In the genomic region with DNA sequence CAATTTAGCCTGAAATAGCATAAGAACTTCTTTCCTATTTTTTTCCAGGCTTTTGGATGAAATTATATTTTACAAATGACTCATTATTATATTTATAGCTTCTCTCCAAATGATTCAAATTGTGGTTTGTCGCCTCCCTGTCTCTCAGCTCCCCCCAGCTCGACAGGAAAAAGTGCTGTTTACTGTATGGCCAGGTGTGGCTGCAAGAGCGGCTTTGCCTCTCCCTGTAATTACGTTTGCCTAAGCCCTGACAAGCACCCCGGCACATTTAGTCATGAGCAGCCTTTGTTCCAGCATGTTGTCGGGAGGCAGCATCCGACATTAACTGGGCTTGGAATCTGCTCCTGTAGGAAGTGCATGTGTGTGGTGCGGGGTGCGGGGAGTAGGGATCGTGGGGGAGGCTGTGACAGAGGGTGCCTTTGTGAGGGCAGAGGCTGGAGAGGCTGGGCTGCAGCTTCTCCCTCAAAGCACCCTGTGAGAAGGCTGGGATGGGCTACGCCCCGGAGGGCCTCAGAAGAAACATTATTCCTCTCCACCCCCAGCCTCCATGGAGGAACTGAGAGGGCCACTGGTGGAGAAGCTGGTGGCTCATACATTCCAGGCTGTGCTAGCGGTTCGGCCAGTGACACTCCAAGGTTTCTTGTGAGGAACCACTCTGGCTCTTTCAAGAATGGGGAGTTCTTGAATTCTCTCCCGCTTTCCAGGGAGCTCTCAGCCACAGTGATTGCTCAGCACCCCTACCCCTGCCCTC, we compare ENCODE assay signal across 8 cellular contexts. TPM values are rescaled to one million over a fixed set of nuclear protein-coding genes. Genes with fewer than 3 reads are reported as not detected.
DNase-seq lines count a peak whose midpoint lies in the region; ATAC-seq and TF ChIP-seq lines count a peak whose summit lies in the region.

No MANE protein-coding gene starts in this region.

- peak overlapping the region; percentile 76 for H2BK120ac ChIP-seq in mesenchymal stem cell (ENCODE audit: low read depth, low read length)

- H3K4me1 ChIP-seq in Peyer's patch (peaks cover 0 to 53% (median 17%) of the 10 kb centered on the region in 4 donors), mesenchymal stem cell (ENCODE audit: control insufficient read depth, insufficient read depth, low read depth, low read length) (peaks cover 16% of the 10 kb centered on the region), upper lobe of left lung (peaks cover 50 to 69% (median 60%) of the 10 kb centered on the region in 4 donors)

- no peaks in the 10 kb centered on the region for H3K27me3 ChIP-seq in AG04450 (ENCODE audit: control insufficient read depth, insufficient read depth, low read length)
- H3K27me3 ChIP-seq in Peyer's patch = no peaks in the 10 kb centered on the region
- no peaks in the 10 kb centered on the region for H3K27me3 ChIP-seq in mesenchymal stem cell (ENCODE audit: control insufficient read depth in 1 of 2, insufficient read depth in 1 of 2, low read length in 2 of 2)
- H3K27me3 ChIP-seq in upper lobe of left lung = no peaks in the 10 kb centered on the region

- H2AK5ac ChIP-seq in mesenchymal stem cell (ENCODE audit: low read length, severe bottlenecking) = no peak overlapping the region

- peaks cover 2% of the 10 kb centered on the region for H3K79me1 ChIP-seq in mesenchymal stem cell (replicated peaks; ENCODE audit: low read length, poor library complexity, severe bottlenecking)

- DNase-seq in AG04450 (ENCODE audit: low read depth, low spot score) = no peak
- DNase-seq in HT-29 (ENCODE audit: low spot score) = peak; percentile 59
- DNase-seq in Peyer's patch = peak in 2 of 3 donors; percentile 71 to 75
- peak; percentile 53 for DNase-seq in mesenchymal stem cell
- peak in 1 of 2 donors; percentile 84 for DNase-seq in upper lobe of left lung
- DNase-seq in NK-92 treated with Interleukin-12 subunit alpha and Interleukin-12 subunit beta, amount 100 ng/mL, for 24 hours (lab: John Stamatoyannopoulos, UW) = no peak

- H3K9me3 ChIP-seq in AG04450 (ENCODE audit: control insufficient read depth, insufficient read depth, low read length) = peaks cover 9% of the 10 kb centered on the region
- no peaks in the 10 kb centered on the region for H3K9me3 ChIP-seq in Peyer's patch
- H3K9me3 ChIP-seq in mesenchymal stem cell (ENCODE audit: control insufficient read depth, low read length) = no peaks in the 10 kb centered on the region
- peaks cover 0 to 5% (median 0%) of the 10 kb centered on the region in 4 donors for H3K9me3 ChIP-seq in upper lobe of left lung

- peak overlapping the region; percentile 33 for H3K4me3 ChIP-seq in AG04450 (ENCODE audit: low read depth, low read length)
- H3K4me3 ChIP-seq in Peyer's patch = no peak overlapping the region
- H3K4me3 ChIP-seq in mesenchymal stem cell (ENCODE audit: insufficient read depth in 1 of 2, low read depth in 1 of 2, low read length in 2 of 2) = peak overlapping the region in 1 of 2 experiments; percentile 64
- H3K4me3 ChIP-seq in upper lobe of left lung = peak overlapping the region in 1 of 4 donors; percentile 2

- TF ChIP-seq POLR2A in Peyer's patch (IDR thresholded peaks at IDR 0.05) = peak in 1 of 2 donors; percentile 53
- peak in 1 of 4 donors; percentile 27 for TF ChIP-seq POLR2A in upper lobe of left lung (IDR thresholded peaks at IDR 0.05)

- peak in 1 of 4 donors; percentile 62 for TF ChIP-seq EP300 in upper lobe of left lung (IDR thresholded peaks at IDR 0.05)

- peak overlapping the region; percentile 65 to 80 for H2BK12ac ChIP-seq in mesenchymal stem cell (ENCODE audit: low read length in 2 of 2)

- peak overlapping the region; percentile 75 for H2BK15ac ChIP-seq in mesenchymal stem cell (ENCODE audit: low read depth, poor library complexity, severe bottlenecking)

- peak overlapping the region; percentile 81 to 89 for H3K4ac ChIP-seq in mesenchymal stem cell (ENCODE audit: low read depth in 1 of 2, low read length in 2 of 2)

- peak overlapping the region; percentile 85 to 88 for H3K18ac ChIP-seq in mesenchymal stem cell (ENCODE audit: low read depth in 1 of 2, low read length in 2 of 2)

- H3K36me3 ChIP-seq in Peyer's patch (no peaks in the 10 kb centered on the region), mesenchymal stem cell (ENCODE audit: control insufficient read depth in 1 of 2, insufficient read depth in 2 of 2, low read depth in 1 of 2, low read length in 2 of 2) (no peaks in the 10 kb centered on the region), upper lobe of left lung (no peaks in the 10 kb centered on the region)

- H2AFZ ChIP-seq in mesenchymal stem cell (ENCODE audit: low read depth, low read length) = peak overlapping the region; percentile 59

- CTCF ChIA-PET in AG04450 (lab: Charles Lee) = interaction anchor here (0.7 to 1.8 kb wide), 5 partner anchors 10 to 132 kb away, joined by 3 to 7 read pairs (median 3); no protein-coding TSS in a partner anchor

- peak overlapping the region; percentile 48 for H4K91ac ChIP-seq in mesenchymal stem cell (ENCODE audit: low read length)

- POLR2A ChIA-PET in AG04450 (lab: Yijun Ruan, JAX) = interaction anchor here (0.5 to 3.2 kb wide), 8 partner anchors 8 to 43 kb away, joined by 3 to 21 read pairs (median 6); partner anchors contain the start of gene CTDSP2

- H3K23ac ChIP-seq in mesenchymal stem cell (ENCODE audit: low read length in 2 of 2) = no peak overlapping the region

- 35% methylated on average over 13 of the region's 15 CpGs for WGBS in mesenchymal stem cell
- WGBS in upper lobe of left lung, 2 donors = 24 to 39% methylated on average over 15 of the region's 15 CpGs

- H3K14ac ChIP-seq in mesenchymal stem cell (ENCODE audit: low read length in 2 of 2) = no peak overlapping the region

- H2BK5ac ChIP-seq in mesenchymal stem cell (ENCODE audit: low read depth, low read length, poor library complexity, severe bottlenecking) = no peak overlapping the region

- peak overlapping the region; percentile 85 for H3K9ac ChIP-seq in mesenchymal stem cell (ENCODE audit: low read length)

- peak; percentile 28 to 64 for ATAC-seq in upper lobe of left lung (ENCODE audit: low FRiP score in 2 of 2)
- ATAC-seq in HG03565 (IDR thresholded peaks at IDR 0.05; ENCODE audit: unreplicated experiment) = no peak

- TF ChIP-seq CTCF in AG04450 (IDR thresholded peaks at IDR 0.05; ENCODE audit: low read depth, low read length) (no peak), Peyer's patch (IDR thresholded peaks at IDR 0.05) (no peak), upper lobe of left lung (IDR thresholded peaks at IDR 0.05) (no peak)

- H3K27ac ChIP-seq in AG04450 (ENCODE audit: low read depth, low read length) = peak overlapping the region; percentile 89
- peak overlapping the region; percentile 64 to 87 (median 74) for H3K27ac ChIP-seq in Peyer's patch
- H3K27ac ChIP-seq in cingulate gyrus (ENCODE audit: low read depth, low read length) = peak overlapping the region; percentile 94
- H3K27ac ChIP-seq in mesenchymal stem cell (ENCODE audit: low read length, poor library complexity, severe bottlenecking) = no peak overlapping the region
- peak overlapping the region; percentile 94 to 99 (median 96) for H3K27ac ChIP-seq in upper lobe of left lung

- peak overlapping the region; percentile 62 for H4K8ac ChIP-seq in mesenchymal stem cell (ENCODE audit: low read length)

- no peak overlapping the region for H3K4me2 ChIP-seq in mesenchymal stem cell (ENCODE audit: low read length, poor library complexity, severe bottlenecking)

RNA-seq across cellular contexts. Expression of gene CTDSP2, which starts 42.1 kb away (rescaled TPM):
- polyA plus RNA-seq in AG04450 (2011; rRNA removed) = 292 and 305 TPM in 2 replicates
- polyA minus RNA-seq in AG04450 (2011; rRNA and poly(A)+ RNA removed) = 367 and 414 TPM in 2 replicates
- total RNA-seq in HT-29 (2014; rRNA removed; shearing (Covaris generic)) = 38.5 and 40.7 TPM in 2 replicates
- 100 to 1,000 TPM in 3 of 4 donors, 10 to 100 TPM in 1; 87.5 to 196 (median 128) TPM for total RNA-seq in Peyer's patch
- 136 TPM for polyA plus RNA-seq in mesenchymal stem cell (2013, experiment 1 of 2)
- 129 TPM for polyA plus RNA-seq in mesenchymal stem cell (2013, experiment 2 of 2)
- total RNA-seq in upper lobe of left lung = 100 to 1,000 TPM; 153 to 226 (median 175) TPM

RNA-seq across cellular contexts. Expression of gene ATP23, which starts 52.8 kb away (rescaled TPM):
- polyA plus RNA-seq in AG04450 (2011; rRNA removed) = 8.8 and 13.1 TPM in 2 replicates
- 7.6 and 8.1 TPM in 2 replicates for polyA minus RNA-seq in AG04450 (2011; rRNA and poly(A)+ RNA removed)
- 2.1 and 3.6 TPM in 2 replicates for total RNA-seq in HT-29 (2014; rRNA removed; shearing (Covaris generic))
- total RNA-seq in Peyer's patch (10 to 100 TPM in 2 of 4 donors, 1 to 10 TPM in 1, not detected in 1; 5.9 to 29.2 (median 12.5) TPM), upper lobe of left lung (10 to 100 TPM in 1 of 6 donors, 1 to 10 TPM in 4, not detected in 1; 4.7 to 18.8 (median 7.7) TPM)
- 6.5 TPM for polyA plus RNA-seq in mesenchymal stem cell (2013, experiment 1 of 2)
- 5.7 TPM for polyA plus RNA-seq in mesenchymal stem cell (2013, experiment 2 of 2)

Comparison
In these comparisons a context has a peak if more than half of its experiments do, and no peak if none do; other contexts are left out.
1. DNase-seq: peak in HT-29 (single experiment), Peyer's patch (2 of 3) and mesenchymal stem cell (single experiment); none in AG04450 (single experiment) and NK-92 treated with Interleukin-12 subunit alpha and Interleukin-12 subunit beta, amount 100 ng/mL, for 24 hours (single experiment).